1 cellular context compared by ENCODE assay signal in genomic region chr4:6640292-6641163, GRCh38.
A peak's percentile ranks its signal among the peaks of the same experiment; 100 is the strongest.
TF ChIP-seq lines count a peak whose summit lies in the region.

MRFAP1 (plus strand) TSS chr4:6640685; CDS start chr4:6640863, 178 bp downstream.

TF ChIP-seq in WTC11, 78 proteins besides CTCF, POLR2A, EP300 and RAD21 (continued from another document):
- 0 out of 2 replicates have a peak, but pooled peaks have one; percentile 39 for TF ChIP-seq FOXP4 (CRISPR knock-in tag; IDR thresholded peaks at IDR 0.05)
- 0 out of 2 replicates have a peak, but pooled peaks have one; percentile 24 for TF ChIP-seq CREB1 (CRISPR knock-in tag; IDR thresholded peaks at IDR 0.05)
- TF ChIP-seq FOXK1 (CRISPR knock-in tag; IDR thresholded peaks at IDR 0.05): peak; percentile 85
- TF ChIP-seq NFE2L1 (CRISPR knock-in tag; IDR thresholded peaks at IDR 0.05): no peak
- TF ChIP-seq, protein P1, sequence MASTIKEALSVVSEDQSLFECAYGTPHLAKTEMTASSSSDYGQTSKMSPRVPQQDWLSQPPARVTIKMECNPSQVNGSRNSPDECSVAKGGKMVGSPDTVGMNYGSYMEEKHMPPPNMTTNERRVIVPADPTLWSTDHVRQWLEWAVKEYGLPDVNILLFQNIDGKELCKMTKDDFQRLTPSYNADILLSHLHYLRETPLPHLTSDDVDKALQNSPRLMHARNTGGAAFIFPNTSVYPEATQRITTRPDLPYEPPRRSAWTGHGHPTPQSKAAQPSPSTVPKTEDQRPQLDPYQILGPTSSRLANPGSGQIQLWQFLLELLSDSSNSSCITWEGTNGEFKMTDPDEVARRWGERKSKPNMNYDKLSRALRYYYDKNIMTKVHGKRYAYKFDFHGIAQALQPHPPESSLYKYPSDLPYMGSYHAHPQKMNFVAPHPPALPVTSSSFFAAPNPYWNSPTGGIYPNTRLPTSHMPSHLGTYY (CRISPR knock-in tag; IDR thresholded peaks at IDR 0.05): no peak
- TF ChIP-seq GABPB1 (CRISPR knock-in tag; IDR thresholded peaks at IDR 0.05): peak; percentile 71; the same call in 1 of the 2 replicates
- TF ChIP-seq ZBTB43 (CRISPR knock-in tag; IDR thresholded peaks at IDR 0.05): peak; percentile 36; the same call in 1 of the 2 replicates
- 0 out of 2 replicates have a peak, but pooled peaks have one; percentile 29 for TF ChIP-seq MYBL2 (CRISPR knock-in tag; IDR thresholded peaks at IDR 0.05)
- TF ChIP-seq, protein P2, sequence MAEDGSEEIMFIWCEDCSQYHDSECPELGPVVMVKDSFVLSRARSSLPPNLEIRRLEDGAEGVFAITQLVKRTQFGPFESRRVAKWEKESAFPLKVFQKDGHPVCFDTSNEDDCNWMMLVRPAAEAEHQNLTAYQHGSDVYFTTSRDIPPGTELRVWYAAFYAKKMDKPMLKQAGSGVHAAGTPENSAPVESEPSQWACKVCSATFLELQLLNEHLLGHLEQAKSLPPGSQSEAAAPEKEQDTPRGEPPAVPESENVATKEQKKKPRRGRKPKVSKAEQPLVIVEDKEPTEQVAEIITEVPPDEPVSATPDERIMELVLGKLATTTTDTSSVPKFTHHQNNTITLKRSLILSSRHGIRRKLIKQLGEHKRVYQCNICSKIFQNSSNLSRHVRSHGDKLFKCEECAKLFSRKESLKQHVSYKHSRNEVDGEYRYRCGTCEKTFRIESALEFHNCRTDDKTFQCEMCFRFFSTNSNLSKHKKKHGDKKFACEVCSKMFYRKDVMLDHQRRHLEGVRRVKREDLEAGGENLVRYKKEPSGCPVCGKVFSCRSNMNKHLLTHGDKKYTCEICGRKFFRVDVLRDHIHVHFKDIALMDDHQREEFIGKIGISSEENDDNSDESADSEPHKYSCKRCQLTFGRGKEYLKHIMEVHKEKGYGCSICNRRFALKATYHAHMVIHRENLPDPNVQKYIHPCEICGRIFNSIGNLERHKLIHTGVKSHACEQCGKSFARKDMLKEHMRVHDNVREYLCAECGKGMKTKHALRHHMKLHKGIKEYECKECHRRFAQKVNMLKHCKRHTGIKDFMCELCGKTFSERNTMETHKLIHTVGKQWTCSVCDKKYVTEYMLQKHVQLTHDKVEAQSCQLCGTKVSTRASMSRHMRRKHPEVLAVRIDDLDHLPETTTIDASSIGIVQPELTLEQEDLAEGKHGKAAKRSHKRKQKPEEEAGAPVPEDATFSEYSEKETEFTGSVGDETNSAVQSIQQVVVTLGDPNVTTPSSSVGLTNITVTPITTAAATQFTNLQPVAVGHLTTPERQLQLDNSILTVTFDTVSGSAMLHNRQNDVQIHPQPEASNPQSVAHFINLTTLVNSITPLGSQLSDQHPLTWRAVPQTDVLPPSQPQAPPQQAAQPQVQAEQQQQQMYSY (CRISPR knock-in tag; IDR thresholded peaks at IDR 0.05): 0 out of 2 replicates have a peak, but pooled peaks have one; percentile 8
- peak; percentile 52 for TF ChIP-seq HMGXB4 (CRISPR knock-in tag; IDR thresholded peaks at IDR 0.05)
